In the genomic region with DNA sequence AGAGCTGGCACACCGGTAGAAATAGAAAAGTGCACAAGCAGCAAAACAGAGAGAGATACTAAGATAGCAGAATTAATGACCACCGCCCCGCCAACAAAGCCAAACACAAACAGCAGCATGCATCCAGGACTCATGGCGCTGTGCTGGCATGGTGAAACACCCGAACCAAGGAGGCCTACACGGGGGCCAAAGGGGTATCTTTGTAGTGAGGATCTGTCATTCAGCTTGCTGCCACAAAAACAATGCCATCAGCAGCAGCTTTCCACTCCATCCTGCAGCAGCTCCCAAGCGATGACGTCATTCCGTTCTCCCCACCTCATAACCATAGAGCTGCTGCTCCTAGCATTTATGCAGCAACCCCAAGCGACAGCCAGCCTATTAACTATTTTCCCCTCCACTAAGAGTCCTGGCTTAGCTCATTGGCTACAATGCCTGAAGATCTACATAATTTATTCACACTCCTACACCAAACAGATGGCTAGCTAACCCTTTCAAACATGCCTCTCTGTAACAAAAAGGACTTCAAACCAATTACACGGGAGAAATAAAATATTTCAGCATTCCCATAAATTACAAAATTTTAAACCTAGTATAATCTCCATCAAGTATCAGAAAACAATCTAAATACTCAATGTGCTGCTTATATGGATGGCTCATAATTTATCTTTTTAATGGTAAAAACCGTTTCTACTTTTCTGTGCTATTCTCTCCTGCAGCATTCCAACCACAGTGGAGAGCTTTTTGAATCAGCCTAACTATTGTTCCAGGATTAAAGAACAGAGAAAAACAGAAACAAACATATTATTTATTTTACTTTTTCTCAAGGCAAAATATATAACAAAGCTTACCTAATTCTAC, we compare ENCODE assay signal across 8 cellular contexts.
A peak's percentile ranks its signal among the peaks of the same experiment; 100 is the strongest.
DNase-seq lines count a peak whose midpoint lies in the region; ATAC-seq lines count a peak whose summit lies in the region.

No MANE protein-coding gene starts in this region.

- intact Hi-C loops in left cardiac atrium (cut with DNase I) (no loop called here), posterior cingulate gyrus (cut with DNase I) (loop anchor here (2.0 kb wide), 1 partner anchor 74 kb away; a partner anchor contains a TSS)

- peaks cover 48% of the 10 kb centered on the region for H3K4me1 ChIP-seq in adipocyte (ENCODE audit: control insufficient read depth, insufficient read depth, low read length)

- peak; percentile 31 for DNase-seq in DMS53 (lab: John Stamatoyannopoulos, UW)
- no peak for DNase-seq in DMS53 treated with DMSO at 0.1 percent for 48 hours (lab: John Stamatoyannopoulos, UW; ENCODE audit: unreplicated experiment)
- DNase-seq in adipocyte (ENCODE audit: low read depth), result peak; percentile 88
- DNase-seq in left cardiac atrium, result peak; percentile 79
- peak; percentile 74 to 97 (median 84) for DNase-seq in posterior cingulate gyrus

- H3K4me3 ChIP-seq in adipocyte (ENCODE audit: low read length), result peak overlapping the region; percentile 51

- ATAC-seq in left cardiac atrium (peak; percentile 99), HG03045 (IDR thresholded peaks at IDR 0.05; ENCODE audit: unreplicated experiment) (no peak), HG03442 (IDR thresholded peaks at IDR 0.05; ENCODE audit: unreplicated experiment) (no peak), GM21360 (IDR thresholded peaks at IDR 0.05; ENCODE audit: unreplicated experiment) (no peak)

- no peaks in the 10 kb centered on the region for H3K9me3 ChIP-seq in adipocyte (ENCODE audit: control insufficient read depth, low read length)

- peak overlapping the region; percentile 72 for H3K9ac ChIP-seq in adipocyte (ENCODE audit: low read length)

- no peaks in the 10 kb centered on the region for H3K36me3 ChIP-seq in adipocyte (ENCODE audit: control insufficient read depth, insufficient read depth, low read length, severe bottlenecking)

- H3K27me3 ChIP-seq in adipocyte (replicated peaks; ENCODE audit: control insufficient read depth, insufficient read depth, low read length), result no peaks in the 10 kb centered on the region

Comparison
In these comparisons a context has a peak if more than half of its experiments do, and no peak if none do; other contexts are left out.
1. ATAC-seq: peak in left cardiac atrium (2 of 2); none in HG03045 (single experiment), HG03442 (single experiment) and GM21360 (single experiment).